Comparison of ENCODE assay signal across 8 cellular contexts in the genomic region with DNA sequence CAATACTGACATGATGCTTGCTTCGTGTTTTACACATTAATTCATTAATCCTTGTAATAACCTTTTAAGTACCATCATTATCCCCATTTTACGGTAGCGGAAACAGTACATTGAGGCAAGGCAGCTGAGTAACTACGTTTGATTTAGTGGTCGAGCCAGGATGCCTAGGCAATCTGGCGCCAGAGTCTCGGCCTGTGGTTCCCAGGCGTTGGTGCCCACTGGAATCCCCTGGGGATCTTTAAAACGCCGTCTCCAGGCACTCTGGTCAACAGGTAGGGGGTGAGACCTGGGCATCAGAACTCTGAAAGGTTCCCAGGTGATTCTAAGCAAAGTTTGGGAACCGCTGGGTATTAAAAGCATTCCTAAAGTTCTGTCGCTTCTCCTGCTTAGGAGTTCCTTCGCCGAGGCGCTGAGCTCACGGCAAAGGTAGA. TPM values are rescaled to one million over a fixed set of nuclear protein-coding genes. Genes with fewer than 3 reads are reported as not detected.
DNase-seq lines count a peak whose midpoint lies in the region; ATAC-seq and TF ChIP-seq lines count a peak whose summit lies in the region.

No MANE protein-coding gene starts in this region.

- H3K4me3 ChIP-seq in BLaER1 (peak overlapping the region; percentile 75), HUES6 (ENCODE audit: low read depth, low read length) (peak overlapping the region; percentile 76), brain microvascular endothelial cell (ENCODE audit: low read depth, low read length) (peak overlapping the region; percentile 77)

- TF ChIP-seq CTCF in brain microvascular endothelial cell (IDR thresholded peaks at IDR 0.05; ENCODE audit: low read depth, low read length, missing control alignments) (no peak), mesothelial cell of epicardium (IDR thresholded peaks at IDR 0.05; ENCODE audit: unreplicated experiment) (no peak)

- no peak for ATAC-seq in HG03175 (IDR thresholded peaks at IDR 0.05; ENCODE audit: unreplicated experiment)

- H4K20me1 ChIP-seq in BLaER1 = peaks cover 12% of the 10 kb centered on the region; the same call in 1 of the 2 replicates

- H3K27me3 ChIP-seq in BLaER1 = no peaks in the 10 kb centered on the region
- H3K27me3 ChIP-seq in HUES6 (ENCODE audit: control insufficient read depth, insufficient read depth, low read length) = peaks cover 22% of the 10 kb centered on the region
- no peaks in the 10 kb centered on the region for H3K27me3 ChIP-seq in brain microvascular endothelial cell (replicated peaks)

- H3K27me3 Mint-ChIP-seq in mesothelial cell of epicardium (ENCODE audit: low read depth) = peaks cover 15% of the 10 kb centered on the region

- H3K4me1 ChIP-seq in BLaER1 = peaks cover 57% of the 10 kb centered on the region
- H3K4me1 ChIP-seq in HUES6 (ENCODE audit: control insufficient read depth, insufficient read depth, low read length) = peaks cover 12% of the 10 kb centered on the region; the same call in 1 of the 2 replicates

- DNase-seq in brain microvascular endothelial cell (no peak), mesothelial cell of epicardium (ENCODE audit: low spot score in 2 of 2, unreplicated experiment in 2 of 2) (no peak), COLO829 (ENCODE audit: low spot score) (no peak), NOMO-1 treated with dmso at 0.1 percent for 144 hours (lab: John Stamatoyannopoulos, UW; ENCODE audit: unreplicated experiment) (no peak), NCI-H345 (lab: John Stamatoyannopoulos, UW) (no peak)

- in situ Hi-C loops in brain microvascular endothelial cell (cut with HindIII; ENCODE audit: low pct_ligation_motif_present, low sequenced_read_pairs) = no loop called here

- peaks cover 9% of the 10 kb centered on the region for H3K4me1 Mint-ChIP-seq in mesothelial cell of epicardium

- H3K27ac ChIP-seq in BLaER1 = peak overlapping the region; percentile 92
- no peak overlapping the region for H3K27ac ChIP-seq in HUES6 (ENCODE audit: low read depth, low read length)
- H3K27ac ChIP-seq in brain microvascular endothelial cell = no peak overlapping the region

- H3K36me3 ChIP-seq in BLaER1 = peaks cover 9% of the 10 kb centered on the region; the same call in 1 of the 2 replicates
- H3K36me3 ChIP-seq in HUES6 (ENCODE audit: control insufficient read depth, insufficient read depth, low read length) = no peaks in the 10 kb centered on the region
- no peaks in the 10 kb centered on the region for H3K36me3 ChIP-seq in brain microvascular endothelial cell (replicated peaks)

- peaks cover 5% of the 10 kb centered on the region for H3K36me3 Mint-ChIP-seq in mesothelial cell of epicardium

- H3K9ac ChIP-seq in BLaER1 (peak overlapping the region; percentile 85), HUES6 (ENCODE audit: low read length) (peak overlapping the region; percentile 70)

- peak overlapping the region; percentile 75 for H3K27ac Mint-ChIP-seq in mesothelial cell of epicardium

- H3K4me2 ChIP-seq in BLaER1 = peak overlapping the region; percentile 98

- peak overlapping the region; percentile 76 for H3K4me3 Mint-ChIP-seq in mesothelial cell of epicardium

- H3K9me3 ChIP-seq in BLaER1 (no peaks in the 10 kb centered on the region), HUES6 (ENCODE audit: control insufficient read depth, insufficient read depth, low read depth, low read length) (no peaks in the 10 kb centered on the region)

- H3K9me3 Mint-ChIP-seq in mesothelial cell of epicardium = no peaks in the 10 kb centered on the region

RNA-seq across cellular contexts. Expression of a gene that starts 1.0 kb away (rescaled TPM):
- total RNA-seq in mesothelial cell of epicardium = 19.0 to 21.6 TPM (median 19.4 TPM) in 3 replicates
